Comparison of ENCODE assay signal across 8 cellular contexts in the genomic region with DNA sequence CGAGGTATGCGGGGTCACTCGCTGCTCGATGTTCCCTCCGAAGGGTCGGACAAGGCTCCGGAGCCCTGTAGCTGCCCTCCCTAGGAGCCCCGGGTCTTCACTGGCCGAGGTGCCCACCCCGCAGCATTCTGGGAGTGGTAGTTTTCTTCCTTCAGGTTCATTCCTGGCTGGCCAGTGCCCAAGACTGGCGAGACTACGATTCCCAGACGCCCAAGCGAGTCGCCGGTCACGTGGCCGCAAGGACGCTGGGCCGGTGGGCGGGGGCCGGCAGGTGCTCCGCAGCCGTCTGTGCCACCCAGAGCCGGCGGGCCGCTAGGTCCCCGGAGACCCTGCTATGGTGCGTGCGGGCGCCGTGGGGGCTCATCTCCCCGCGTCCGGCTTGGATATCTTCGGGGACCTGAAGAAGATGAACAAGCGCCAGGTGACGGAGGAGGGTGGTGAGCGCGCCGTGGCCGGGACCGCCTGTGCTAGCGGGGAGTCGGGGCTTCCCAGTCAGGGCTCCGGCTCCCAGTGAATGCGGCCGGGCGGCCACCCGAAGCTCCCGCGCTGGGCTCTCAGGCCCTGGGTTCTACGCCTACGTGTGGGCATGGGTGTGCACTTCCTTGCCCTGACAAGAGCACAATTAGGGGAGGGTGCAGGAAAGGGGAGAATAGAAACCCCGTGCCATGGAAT. TPM values are rescaled to one million over a fixed set of nuclear protein-coding genes. Genes with fewer than 3 reads are reported as not detected.
DNase-seq lines count a peak whose midpoint lies in the region; ATAC-seq and TF ChIP-seq lines count a peak whose summit lies in the region.

A gene (plus strand): TSS at position 270 of the 672 bp plus-strand sequence. CDS start 65 bp downstream, at position 335.

- no peaks in the 10 kb centered on the region for H3K9me3 ChIP-seq in SK-N-SH

- ATAC-seq in HG02571 (IDR thresholded peaks at IDR 0.05; ENCODE audit: unreplicated experiment) = peak; percentile 83

- H4K20me1 ChIP-seq in SK-N-SH (ENCODE audit: insufficient read depth) = no peaks in the 10 kb centered on the region

- no peak for TF ChIP-seq EP300 in SK-N-SH (IDR thresholded peaks at IDR 0.05; ENCODE audit: borderline replicate concordance in 1 of 2, low read depth in 1 of 2, low read length in 1 of 2)

- no peaks in the 10 kb centered on the region for H3K9me2 ChIP-seq in SK-N-SH

- POLR2A ChIA-PET in SK-N-SH (lab: Yijun Ruan, JAX) = no interaction called here

- H3K27ac ChIP-seq in SK-N-SH (ENCODE audit: low read depth in 2 of 2, low read length in 1 of 2) (peak within 1 kb of the TSS; percentile 60 to 95), temporal lobe (ENCODE audit: low read depth, low read length) (peak within 1 kb of the TSS; percentile 85)

- CTCF ChIA-PET in SK-N-SH (lab: Yijun Ruan, JAX) = interaction anchor here (0.7 to 2.1 kb wide), 7 partner anchors 13 to 371 kb away, joined by 3 to 10 read pairs (median 4); no protein-coding TSS in a partner anchor

- TF ChIP-seq CTCF in SK-N-SH (IDR thresholded peaks at IDR 0.05) = no peak

- H3K36me3 Mint-ChIP-seq in activated naive CD4-positive, alpha-beta T cell treated with anti-CD3 and anti-CD28 coated beads, Interleukin-2, amount 50 U/mL, for 24 hours = no peaks in the 10 kb centered on the region

- H3K27me3 Mint-ChIP-seq in activated naive CD4-positive, alpha-beta T cell treated with anti-CD3 and anti-CD28 coated beads, Interleukin-2, amount 50 U/mL, for 24 hours = peaks cover 4% of the 10 kb centered on the region

- 4% methylated on average over 25 of the region's 55 CpGs for WGBS in SK-N-SH (ENCODE audit: low lambda C conversion rate)

- peak within 1 kb of the TSS; percentile 78 for H3K9ac ChIP-seq in SK-N-SH

- peaks cover 9 to 11% of the 10 kb centered on the region in 2 experiments; a peak in 3 of 4 replicates for H3K4me1 ChIP-seq in SK-N-SH (ENCODE audit: control insufficient read depth in 1 of 2, insufficient read depth in 2 of 2, low read depth in 1 of 2, low read length in 1 of 2)

- peak within 1 kb of the TSS; percentile 81 for H3K4me2 ChIP-seq in SK-N-SH

- peak within 1 kb of the TSS; percentile 88 for H2AFZ ChIP-seq in SK-N-SH (ENCODE audit: low read depth)

- H3K4me1 Mint-ChIP-seq in activated naive CD4-positive, alpha-beta T cell treated with anti-CD3 and anti-CD28 coated beads, Interleukin-2, amount 50 U/mL, for 24 hours = peaks cover 44% of the 10 kb centered on the region

- peaks cover 7% of the 10 kb centered on the region for H3F3A ChIP-seq in SK-N-SH (replicated peaks; ENCODE audit: insufficient read depth)

- H3K79me2 ChIP-seq in SK-N-SH (ENCODE audit: insufficient read depth) = 0 out of 2 replicates have a peak, but pooled peaks cover 7% of the 10 kb centered on the region

- DNase-seq in GM04504 (ENCODE audit: low read depth) (peak; percentile 91), NCI-H1048 (lab: John Stamatoyannopoulos, UW) (peak; percentile 97), SK-N-SH (peak; percentile 95), glomerular endothelial cell (ENCODE audit: extremely low read depth, low read depth, low spot score) (peak; percentile 86), occipital lobe (lab: John Stamatoyannopoulos, UW) (peak; percentile 95)

- no peak for TF ChIP-seq RAD21 in SK-N-SH (IDR thresholded peaks at IDR 0.05; ENCODE audit: low read length)

- H3K27ac Mint-ChIP-seq in activated naive CD4-positive, alpha-beta T cell treated with anti-CD3 and anti-CD28 coated beads, Interleukin-2, amount 50 U/mL, for 24 hours = peak within 1 kb of the TSS; percentile 100

- H3K9me3 Mint-ChIP-seq in activated naive CD4-positive, alpha-beta T cell treated with anti-CD3 and anti-CD28 coated beads, Interleukin-2, amount 50 U/mL, for 24 hours = no peaks in the 10 kb centered on the region

- H3K27me3 ChIP-seq in SK-N-SH (ENCODE audit: insufficient read depth) = peaks cover 13% of the 10 kb centered on the region; the same call in 1 of the 2 replicates

- no peaks in the 10 kb centered on the region for H3K36me3 ChIP-seq in SK-N-SH (replicated peaks in 1 of 2; ENCODE audit: control insufficient read depth in 1 of 2, insufficient read depth in 2 of 2, low read length in 1 of 2)

- peak within 1 kb of the TSS; percentile 85 to 94 for H3K4me3 ChIP-seq in SK-N-SH (ENCODE audit: low read depth in 2 of 2, low read length in 1 of 2)

- peak within 1 kb of the TSS; percentile 96 for H3K4me3 Mint-ChIP-seq in activated naive CD4-positive, alpha-beta T cell treated with anti-CD3 and anti-CD28 coated beads, Interleukin-2, amount 50 U/mL, for 24 hours

TF ChIP-seq in SK-N-SH, 30 proteins besides CTCF, POLR2A, EP300 and RAD21 (continues in another document):
- TF ChIP-seq NFIC (IDR thresholded peaks at IDR 0.05; ENCODE audit: borderline replicate concordance) = no peak
- no peak for TF ChIP-seq SMC3 (IDR thresholded peaks at IDR 0.05; ENCODE audit: low read depth, low read length)
- no peak for TF ChIP-seq NRF1 (IDR thresholded peaks at IDR 0.05; ENCODE audit: low read depth, low read length)
- TF ChIP-seq TCF12 (IDR thresholded peaks at IDR 0.05) = peak; percentile 12; the same call in 1 of the 2 replicates
- peak; percentile 43 for TF ChIP-seq CHD2 (IDR thresholded peaks at IDR 0.05; ENCODE audit: low read length, partially characterized antibody)
- peak; percentile 73; the same call in 1 of the 2 replicates for TF ChIP-seq MXI1 (IDR thresholded peaks at IDR 0.05; ENCODE audit: low read depth, low read length)
- TF ChIP-seq, protein P1, sequence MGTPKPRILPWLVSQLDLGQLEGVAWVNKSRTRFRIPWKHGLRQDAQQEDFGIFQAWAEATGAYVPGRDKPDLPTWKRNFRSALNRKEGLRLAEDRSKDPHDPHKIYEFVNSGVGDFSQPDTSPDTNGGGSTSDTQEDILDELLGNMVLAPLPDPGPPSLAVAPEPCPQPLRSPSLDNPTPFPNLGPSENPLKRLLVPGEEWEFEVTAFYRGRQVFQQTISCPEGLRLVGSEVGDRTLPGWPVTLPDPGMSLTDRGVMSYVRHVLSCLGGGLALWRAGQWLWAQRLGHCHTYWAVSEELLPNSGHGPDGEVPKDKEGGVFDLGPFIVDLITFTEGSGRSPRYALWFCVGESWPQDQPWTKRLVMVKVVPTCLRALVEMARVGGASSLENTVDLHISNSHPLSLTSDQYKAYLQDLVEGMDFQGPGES (IDR thresholded peaks at IDR 0.05; ENCODE audit: low read depth, low read length) = no peak
- no peak for TF ChIP-seq EZH2phosphoT487 (IDR thresholded peaks at IDR 0.05; ENCODE audit: borderline replicate concordance, low read depth)
- TF ChIP-seq GATA2 (CRISPR knock-in tag; IDR thresholded peaks at IDR 0.05) = no peak
- TF ChIP-seq, protein P2, sequence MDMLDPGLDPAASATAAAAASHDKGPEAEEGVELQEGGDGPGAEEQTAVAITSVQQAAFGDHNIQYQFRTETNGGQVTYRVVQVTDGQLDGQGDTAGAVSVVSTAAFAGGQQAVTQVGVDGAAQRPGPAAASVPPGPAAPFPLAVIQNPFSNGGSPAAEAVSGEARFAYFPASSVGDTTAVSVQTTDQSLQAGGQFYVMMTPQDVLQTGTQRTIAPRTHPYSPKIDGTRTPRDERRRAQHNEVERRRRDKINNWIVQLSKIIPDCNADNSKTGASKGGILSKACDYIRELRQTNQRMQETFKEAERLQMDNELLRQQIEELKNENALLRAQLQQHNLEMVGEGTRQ (IDR thresholded peaks at IDR 0.05; ENCODE audit: borderline replicate concordance, low read depth, low read length) = peak; percentile 89
- TF ChIP-seq JUND (IDR thresholded peaks at IDR 0.05) = no peak
- no peak for TF ChIP-seq MEF2A (IDR thresholded peaks at IDR 0.05; ENCODE audit: borderline replicate concordance, low read depth)
- no peak for TF ChIP-seq SIN3A (IDR thresholded peaks at IDR 0.05; ENCODE audit: borderline replicate concordance, low read depth, low read length)
- TF ChIP-seq, protein P3, sequence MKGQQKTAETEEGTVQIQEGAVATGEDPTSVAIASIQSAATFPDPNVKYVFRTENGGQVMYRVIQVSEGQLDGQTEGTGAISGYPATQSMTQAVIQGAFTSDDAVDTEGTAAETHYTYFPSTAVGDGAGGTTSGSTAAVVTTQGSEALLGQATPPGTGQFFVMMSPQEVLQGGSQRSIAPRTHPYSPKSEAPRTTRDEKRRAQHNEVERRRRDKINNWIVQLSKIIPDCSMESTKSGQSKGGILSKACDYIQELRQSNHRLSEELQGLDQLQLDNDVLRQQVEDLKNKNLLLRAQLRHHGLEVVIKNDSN (IDR thresholded peaks at IDR 0.05; ENCODE audit: borderline replicate concordance, low read depth) = peak; percentile 99
- TF ChIP-seq, protein P4, sequence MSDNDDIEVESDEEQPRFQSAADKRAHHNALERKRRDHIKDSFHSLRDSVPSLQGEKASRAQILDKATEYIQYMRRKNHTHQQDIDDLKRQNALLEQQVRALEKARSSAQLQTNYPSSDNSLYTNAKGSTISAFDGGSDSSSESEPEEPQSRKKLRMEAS (IDR thresholded peaks at IDR 0.05; ENCODE audit: low read depth) = peak; percentile 39; the same call in 1 of the 2 replicates
- TF ChIP-seq TEAD4 (IDR thresholded peaks at IDR 0.05; ENCODE audit: borderline replicate concordance, insufficient read depth) = no peak
- TF ChIP-seq YY1 (IDR thresholded peaks at IDR 0.05; ENCODE audit: low read depth) = no peak
- TF ChIP-seq RXRA (IDR thresholded peaks at IDR 0.05; ENCODE audit: borderline replicate concordance, low read depth) = no peak
- peak; percentile 51; the same call in 1 of the 2 replicates for TF ChIP-seq ELF1 (IDR thresholded peaks at IDR 0.05)
- TF ChIP-seq RCOR1 (IDR thresholded peaks at IDR 0.05; ENCODE audit: low read length) = peak; percentile 34; the same call in 1 of the 2 replicates
- TF ChIP-seq RFX5 (IDR thresholded peaks at IDR 0.05; ENCODE audit: low read length) = no peak

RNA-seq across cellular contexts. Expression of the gene that starts here (rescaled TPM):
- polyA plus RNA-seq in SK-N-SH (2012; rRNA removed) = 19.0 and 21.7 TPM in 2 replicates
- 18.7 and 32.0 TPM in 2 replicates for polyA plus RNA-seq in SK-N-SH (2012; cell fraction: cytosol; rRNA removed)
- 8.4 and 8.9 TPM in 2 replicates for polyA plus RNA-seq in SK-N-SH (2012; cell fraction: nucleus; rRNA removed)
- total RNA-seq in glomerular endothelial cell (15.1 and 20.6 TPM in 2 replicates), occipital lobe (56.0 TPM), temporal lobe (45.2 TPM)

Comparison
In these comparisons a context has a peak if more than half of its experiments do, and no peak if none do; other contexts are left out.
1. Peak in every context shown above with its lines: DNase-seq, ATAC-seq, H3K4me3 ChIP-seq and H3K27ac ChIP-seq.